ENCODE assay signal across 18 cellular contexts in the genomic region with DNA sequence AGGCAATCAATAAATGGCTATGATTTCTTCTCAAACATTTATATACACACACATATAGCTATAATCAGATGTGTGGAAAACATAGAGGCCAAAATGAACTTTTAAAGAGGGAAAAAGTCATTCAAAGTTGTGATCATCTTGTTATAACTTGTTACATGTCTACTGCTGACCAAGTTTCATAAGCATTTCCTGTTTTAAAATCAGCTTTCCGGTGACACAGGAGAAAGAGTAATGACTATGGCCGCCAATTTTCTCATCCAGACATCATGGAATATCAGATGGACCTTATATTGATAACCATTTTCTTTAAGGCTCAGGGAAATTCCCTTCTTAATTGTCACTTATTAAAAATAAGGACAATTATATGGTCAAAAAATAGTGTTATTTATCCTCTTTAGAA.
A peak's percentile ranks its signal among the peaks of the same experiment; 100 is the strongest.
DNase-seq lines count a peak whose midpoint lies in the region; ATAC-seq and TF ChIP-seq lines count a peak whose summit lies in the region.
"Had no signal": no experiment of that assay in that cellular context is flagged by ENCODE, and none has a peak within 500 bp of the region (broad histone marks: within the 10 kb centered on the region; RNA-seq: fewer than 3 reads in every experiment).

No MANE protein-coding gene starts in this region.

- DNase-seq in dermis blood vessel endothelial cell (peak; percentile 12), iris pigment epithelial cell (ENCODE audit: low read depth) (peak; percentile 31), NCI-H69 (lab: John Stamatoyannopoulos, UW) (no peak), GM23248 (no peak), SKM-1 (lab: John Stamatoyannopoulos, UW; ENCODE audit: unreplicated experiment) (no peak)
- DNase-seq: BE2C; Calu3; CD4-positive, alpha-beta memory T cell; COR-L47; DMS79 treated with DMSO at 0.1 percent for 48 hours; GF-D8; GOT3; HFFc6 had no signal

- no peak for ATAC-seq in GM21825 (IDR thresholded peaks at IDR 0.05; ENCODE audit: unreplicated experiment)

- H2AFZ ChIP-seq in ACC112 (ENCODE audit: low read length, unreplicated experiment) (peak overlapping the region; percentile 28), GM23248 (no peak overlapping the region)

- H3K27ac ChIP-seq in ACC112 (ENCODE audit: low read depth, low read length) = no peak overlapping the region
- H3K27ac ChIP-seq in VCaP = peak overlapping the region; percentile 91
- H3K27ac ChIP-seq in GM23248 = no peak overlapping the region
- H3K27ac ChIP-seq: BLaER1 treated with 17β-estradiol and CSF1 and Interleukin-3, amounts not matched to agents 10 nM and 100 nM had no signal

- WGBS in GM23248 (ENCODE audit: low coverage in 1 of 2, low lambda C conversion rate in 2 of 2, missing lambda C conversion rate in 2 of 2), 2 experiments = 92 to 98% methylated on average over 2 of the region's 2 CpGs

- H4K20me1 ChIP-seq in GM23248 (ENCODE audit: insufficient read depth) = no peaks in the 10 kb centered on the region
- H4K20me1 ChIP-seq: BLaER1 treated with 17β-estradiol and CSF1 and Interleukin-3, amounts not matched to agents 10 nM and 100 nM had no signal

- in situ Hi-C loops in GM23248 (cut with MboI) = no loop called here

- peaks cover 3% of the 10 kb centered on the region for H3K9me3 ChIP-seq in GM23248 (ENCODE audit: low read depth)
- H3K9me3 ChIP-seq: BE2C; BLaER1 treated with 17β-estradiol and CSF1 and Interleukin-3, amounts not matched to agents 10 nM and 100 nM; HAP-1 had no signal

- H3K4me3 ChIP-seq in ACC112 (ENCODE audit: low read depth, low read length) (no peak overlapping the region), GM23248 (no peak overlapping the region)
- H3K4me3 ChIP-seq: BLaER1 treated with 17β-estradiol and CSF1 and Interleukin-3, amounts not matched to agents 10 nM and 100 nM; HAP-1 had no signal

- H3K9ac ChIP-seq in GM23248 = no peak overlapping the region
- H3K9ac ChIP-seq: BLaER1 treated with 17β-estradiol and CSF1 and Interleukin-3, amounts not matched to agents 10 nM and 100 nM had no signal

- TF ChIP-seq CTCF in VCaP (conservative IDR thresholded peaks at IDR 0.05) = no peak

- H3K79me2 ChIP-seq in ACC112 (ENCODE audit: control insufficient read depth, insufficient read depth, low read length, unreplicated experiment) = no peaks in the 10 kb centered on the region
- H3K79me2 ChIP-seq in GM23248 (ENCODE audit: insufficient read depth) = no peaks in the 10 kb centered on the region

- no peaks in the 10 kb centered on the region for H3F3A ChIP-seq in GM23248 (ENCODE audit: insufficient read depth)

- H3K36me3 ChIP-seq in ACC112 (ENCODE audit: insufficient read depth, low read length) (no peaks in the 10 kb centered on the region), GM23248 (ENCODE audit: low read depth) (no peaks in the 10 kb centered on the region)
- H3K36me3 ChIP-seq: BE2C; BLaER1 treated with 17β-estradiol and CSF1 and Interleukin-3, amounts not matched to agents 10 nM and 100 nM; HAP-1 had no signal

- no peaks in the 10 kb centered on the region for H3K27me3 ChIP-seq in ACC112 (ENCODE audit: insufficient read depth, low read length)
- H3K27me3 ChIP-seq in GM23248 (replicated peaks; ENCODE audit: insufficient read depth) = no peaks in the 10 kb centered on the region
- H3K27me3 ChIP-seq: BE2C; BLaER1 treated with 17β-estradiol and CSF1 and Interleukin-3, amounts not matched to agents 10 nM and 100 nM had no signal

- peaks cover 5% of the 10 kb centered on the region for H3K4me1 ChIP-seq in ACC112 (ENCODE audit: control insufficient read depth, insufficient read depth, low read length, unreplicated experiment)
- H3K4me1 ChIP-seq in GM23248 (ENCODE audit: insufficient read depth) = no peaks in the 10 kb centered on the region
- H3K4me1 ChIP-seq: BE2C; BLaER1 treated with 17β-estradiol and CSF1 and Interleukin-3, amounts not matched to agents 10 nM and 100 nM; HAP-1 had no signal

- H3K4me2 ChIP-seq in GM23248 (ENCODE audit: unreplicated experiment) = no peak overlapping the region
- H3K4me2 ChIP-seq: BLaER1 treated with 17β-estradiol and CSF1 and Interleukin-3, amounts not matched to agents 10 nM and 100 nM had no signal

- no peaks in the 10 kb centered on the region for H3K9me2 ChIP-seq in GM23248 (ENCODE audit: insufficient read depth)

Comparison
In these comparisons a context has a peak if more than half of its experiments do, and no peak if none do; other contexts are left out.
1. DNase-seq: peak in dermis blood vessel endothelial cell (single experiment) and iris pigment epithelial cell (single experiment); none in NCI-H69 (single experiment), GM23248 (single experiment) and SKM-1 (single experiment).